In genomic region chr7:117251687-117252086, GRCh38 we compare ENCODE assay signal across 12 cellular contexts.
A peak's percentile ranks its signal among the peaks of the same experiment; 100 is the strongest.
DNase-seq lines count a peak whose midpoint lies in the region; ATAC-seq, FAIRE-seq and TF ChIP-seq lines count a peak whose summit lies in the region.
"Had no signal": no experiment of that assay in that cellular context is flagged by ENCODE, and none has a peak within 500 bp of the region (broad histone marks: within the 10 kb centered on the region; RNA-seq: fewer than 3 reads in every experiment).

No MANE protein-coding gene starts in this region.

- no peaks in the 10 kb centered on the region for H3K9me3 ChIP-seq in SJSA1 (replicated peaks)
- H3K9me3 ChIP-seq: Peyer's patch had no signal

- H3K27me3 ChIP-seq in SJSA1 (replicated peaks): no peaks in the 10 kb centered on the region
- H3K27me3 ChIP-seq: Peyer's patch had no signal

- H3K4me3 ChIP-seq in SJSA1: no peak overlapping the region
- H3K4me3 ChIP-seq: Peyer's patch had no signal

- peak overlapping the region; percentile 57 for H3K27ac ChIP-seq in SJSA1
- H3K27ac ChIP-seq: Peyer's patch had no signal

- FAIRE-seq in GM18507 (lab: Jason Lieb, UNC): no peak

- peak; percentile 65 for ATAC-seq in HG02642 (IDR thresholded peaks at IDR 0.05; ENCODE audit: poor library complexity, unreplicated experiment)

- H3K36me3 ChIP-seq in SJSA1: no peaks in the 10 kb centered on the region
- H3K36me3 ChIP-seq: Peyer's patch had no signal

- peaks cover 44% of the 10 kb centered on the region for H3K4me1 ChIP-seq in SJSA1 (replicated peaks)
- H3K4me1 ChIP-seq: Peyer's patch had no signal

- TF ChIP-seq POLR2A in erythroblast (IDR thresholded peaks at IDR 0.05; ENCODE audit: low read length): no peak

- DNase-seq in GM18507 (ENCODE audit: extremely low spot score, insufficient read length, low read depth) (peak; percentile 18), SJSA1 (ENCODE audit: low read depth in 1 of 2, low spot score in 2 of 2) (peak; percentile 29 to 51), non-pigmented ciliary epithelial cell (ENCODE audit: low read depth) (peak; percentile 78), NCI-H146 (lab: John Stamatoyannopoulos, UW) (no peak), erythroblast (lab: John Stamatoyannopoulos, UW) (no peak), NCI-H2171 (lab: John Stamatoyannopoulos, UW) (no peak), COR-L47 (lab: John Stamatoyannopoulos, UW) (no peak)
- DNase-seq: DMS79, NCI-H187, Peyer's patch, substantia nigra had no signal

Comparison
In these comparisons a context has a peak if more than half of its experiments do, and no peak if none do; other contexts are left out.
1. DNase-seq: peak in GM18507 (single experiment), SJSA1 (2 of 2) and non-pigmented ciliary epithelial cell (single experiment); none in NCI-H146 (single experiment), erythroblast (0 of 2), NCI-H2171 (single experiment) and COR-L47 (single experiment).